In the genomic region with DNA sequence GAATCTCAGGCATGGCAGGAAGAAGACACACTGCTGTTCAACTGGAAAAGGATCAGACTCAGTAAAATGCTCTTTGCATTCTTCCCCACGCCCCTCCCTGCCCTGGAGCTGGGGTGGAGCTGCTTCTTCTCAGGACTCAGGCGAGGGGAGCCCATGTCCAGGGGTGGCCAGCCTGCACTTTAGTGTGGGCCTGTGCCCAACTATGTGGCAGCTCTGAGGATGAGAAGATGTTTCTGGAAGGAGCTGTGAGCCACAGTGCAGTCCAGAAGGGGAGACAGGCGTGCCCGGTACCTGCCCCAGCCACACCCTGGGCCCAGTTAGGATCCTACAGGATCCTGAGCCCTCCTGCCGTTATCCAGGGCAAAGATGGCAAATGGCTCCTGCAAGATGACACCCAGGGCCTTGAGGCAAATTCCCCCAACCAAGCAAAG, we compare ENCODE assay signal across 12 cellular contexts.
DNase-seq lines count a peak whose midpoint lies in the region; ATAC-seq, FAIRE-seq and TF ChIP-seq lines count a peak whose summit lies in the region.
"Had no signal": no experiment of that assay in that cellular context is flagged by ENCODE, and none has a peak within 500 bp of the region (broad histone marks: within the 10 kb centered on the region; RNA-seq: fewer than 3 reads in every experiment).

No MANE protein-coding gene starts in this region.

- no peak overlapping the region for H3K56ac ChIP-seq in mesendoderm (ENCODE audit: low read length)

- H3K4ac ChIP-seq in mesendoderm (ENCODE audit: low read depth, low read length), result no peak overlapping the region

- no peak overlapping the region for H3K23ac ChIP-seq in mesendoderm (ENCODE audit: low read length)

- intact Hi-C loops in mammary epithelial cell (cut with micrococcal nuclease), result no loop called here

- H3K27me3 ChIP-seq in mammary epithelial cell (ENCODE audit: insufficient read depth, low read length) (no peaks in the 10 kb centered on the region), mesendoderm (ENCODE audit: insufficient read depth, low read length, poor library complexity) (no peaks in the 10 kb centered on the region)

- no peak overlapping the region for H3K18ac ChIP-seq in mesendoderm (ENCODE audit: low read length)

- no peak overlapping the region for H2BK5ac ChIP-seq in mesendoderm (ENCODE audit: low read length)

- in situ Hi-C loops in mammary epithelial cell (cut with MboI; ENCODE audit: low sequenced_read_pairs in 2 of 2), result no loop called here

- ATAC-seq in A549 (peak in 1 of 2 experiments; percentile 48; a peak in 4 of 6 replicates), HG03521 (IDR thresholded peaks at IDR 0.05; ENCODE audit: unreplicated experiment) (no peak), HG03457 (IDR thresholded peaks at IDR 0.05; ENCODE audit: unreplicated experiment) (no peak), HG03460 (IDR thresholded peaks at IDR 0.05; ENCODE audit: unreplicated experiment) (no peak)

- peaks cover 43% of the 10 kb centered on the region for H3K79me1 ChIP-seq in mesendoderm (ENCODE audit: low read length)

- H3K9ac ChIP-seq in mammary epithelial cell (ENCODE audit: insufficient read depth, low read length) (no peak overlapping the region), mesendoderm (ENCODE audit: low read length) (no peak overlapping the region)

- H3K9me3 ChIP-seq in A549 (no peaks in the 10 kb centered on the region), mammary epithelial cell (replicated peaks; ENCODE audit: insufficient read depth, low read length) (no peaks in the 10 kb centered on the region)

- H4K8ac ChIP-seq in mesendoderm (ENCODE audit: low read depth, low read length), result no peak overlapping the region

- H3K4me1 ChIP-seq in A549 (peaks cover 33% of the 10 kb centered on the region), mammary epithelial cell (ENCODE audit: insufficient read depth, low read length) (peaks cover 40% of the 10 kb centered on the region), mesendoderm (ENCODE audit: control insufficient read depth, low read depth, low read length) (peaks cover 2% of the 10 kb centered on the region)

- H2AFZ ChIP-seq in mammary epithelial cell (ENCODE audit: low read depth, low read length), result no peak overlapping the region

- DNase-seq in A549 (ENCODE audit: low read depth in 1 of 2, low spot score in 1 of 2) (no peak), ELR (ENCODE audit: low read depth) (peak; percentile 25), mammary epithelial cell (peak; percentile 27), mesendoderm (peak; percentile 37), NCI-H2029 (lab: John Stamatoyannopoulos, UW) (no peak)
- DNase-seq: CD4-positive, CD25-positive, alpha-beta regulatory T cell; NCI-H2081 treated with DMSO at 0.1 percent for 48 hours; stimulated activated CD4-positive, alpha-beta T cell treated with anti-CD3 and anti-CD28 coated beads, Interleukin-4, amount 100 ng/mL, for 24 hours had no signal

- 45% methylated on average over 5 of the region's 5 CpGs for WGBS in A549 (ENCODE audit: missing lambda C conversion rate)
- WGBS in mammary epithelial cell (ENCODE audit: low coverage, missing lambda C conversion rate), result 50% methylated on average over 3 of the region's 5 CpGs
- WGBS in mesendoderm (ENCODE audit: extremely low coverage, insufficient coverage, low lambda C conversion rate), result no CpG with 5 or more reads among the region's 5 CpGs

- dilution Hi-C loops in mammary epithelial cell (cut with HindIII; ENCODE audit: low sequenced_read_pairs), result no loop called here

- H3K4me2 ChIP-seq in A549 (peak overlapping the region; percentile 54), mammary epithelial cell (ENCODE audit: insufficient read depth, low read depth, low read length) (peak overlapping the region; percentile 23), mesendoderm (ENCODE audit: low read length) (no peak overlapping the region)

- no peak overlapping the region for H2BK15ac ChIP-seq in mesendoderm (replicated peaks; ENCODE audit: low read depth)

- no TSS peak for BruUV-seq in mammary epithelial cell (replicated peaks; lab: Mats Ljungman, UMichigan)

- TF ChIP-seq POLR2A in A549 (IDR thresholded peaks at IDR 0.05; ENCODE audit: low read length), result no peak

- CTCF ChIA-PET in A549 (lab: Yijun Ruan, JAX) (interaction anchor here (1.1 to 1.7 kb wide), 2 partner anchors 10 to 35 kb away, joined by 3 read pairs; no protein-coding TSS in a partner anchor), mammary epithelial cell (lab: Charles Lee; ENCODE audit: low non-redundant PET) (interaction anchor here (0.7 kb wide), 1 partner anchor 9 kb away, joined by 3 read pairs; no protein-coding TSS in a partner anchor)

- H4K20me1 ChIP-seq in mammary epithelial cell (ENCODE audit: insufficient read depth, low read length), result peaks cover 5% of the 10 kb centered on the region

- H4K5ac ChIP-seq in mesendoderm (ENCODE audit: low read length), result no peak overlapping the region

- no peak for TF ChIP-seq EP300 in A549 (IDR thresholded peaks at IDR 0.05)

- H3K79me2 ChIP-seq in mammary epithelial cell (ENCODE audit: insufficient read depth, low read length) (peaks cover 100% of the 10 kb centered on the region), mesendoderm (ENCODE audit: control insufficient read depth, insufficient read depth, low read length) (peaks cover 96% of the 10 kb centered on the region)

- no peak overlapping the region for H2BK120ac ChIP-seq in mesendoderm (ENCODE audit: low read depth, low read length)

- H3K27ac ChIP-seq in A549 (peak overlapping the region; percentile 19 to 66; a peak in 4 of 6 replicates), mammary epithelial cell (ENCODE audit: insufficient read depth, low read depth, low read length) (no peak overlapping the region), mesendoderm (ENCODE audit: low read depth, low read length) (no peak overlapping the region)
- H3K27ac ChIP-seq: VCaP had no signal

- no peak for TF ChIP-seq RAD21 in A549 (conservative IDR thresholded peaks at IDR 0.05 in 1 of 2, IDR thresholded peaks at IDR 0.05 in 1 of 2)

- H3K4me3 ChIP-seq in A549 (no peak overlapping the region), mammary epithelial cell (replicated peaks in 1 of 3; ENCODE audit: insufficient read depth in 1 of 3, low read depth in 2 of 3, low read length in 3 of 3) (no peak overlapping the region), mesendoderm (ENCODE audit: low read length) (no peak overlapping the region)

- no peak for FAIRE-seq in A549 (lab: Jason Lieb, UNC)

- TF ChIP-seq CTCF in A549 (IDR thresholded peaks at IDR 0.05) (no peak), mammary epithelial cell (conservative IDR thresholded peaks at IDR 0.05 in 1 of 2, IDR thresholded peaks at IDR 0.05 in 1 of 2; ENCODE audit: extremely low read depth in 1 of 2, insufficient read depth in 1 of 2, low read depth in 1 of 2, low read length in 2 of 2) (no peak)

- H3K36me3 ChIP-seq in mammary epithelial cell (ENCODE audit: insufficient read depth, low read length), result no peaks in the 10 kb centered on the region
- H3K36me3 ChIP-seq in mesendoderm (ENCODE audit: control insufficient read depth, insufficient read depth, low read length), result no peaks in the 10 kb centered on the region

- H2AK5ac ChIP-seq in mesendoderm (ENCODE audit: low read length), result no peak overlapping the region

- POLR2A ChIA-PET in A549 (lab: Yijun Ruan, JAX), result no interaction called here

TF ChIP-seq in A549, 52 proteins besides CTCF, POLR2A, EP300 and RAD21:
- TF ChIP-seq, protein P1, sequence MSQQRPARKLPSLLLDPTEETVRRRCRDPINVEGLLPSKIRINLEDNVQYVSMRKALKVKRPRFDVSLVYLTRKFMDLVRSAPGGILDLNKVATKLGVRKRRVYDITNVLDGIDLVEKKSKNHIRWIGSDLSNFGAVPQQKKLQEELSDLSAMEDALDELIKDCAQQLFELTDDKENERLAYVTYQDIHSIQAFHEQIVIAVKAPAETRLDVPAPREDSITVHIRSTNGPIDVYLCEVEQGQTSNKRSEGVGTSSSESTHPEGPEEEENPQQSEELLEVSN (IDR thresholded peaks at IDR 0.05; ENCODE audit: borderline replicate concordance, low read depth), result no peak
- TF ChIP-seq NR3C1 (IDR thresholded peaks at IDR 0.05) (no peak), GATA3 (IDR thresholded peaks at IDR 0.05; ENCODE audit: borderline replicate concordance) (no peak), MYC (IDR thresholded peaks at IDR 0.05; ENCODE audit: borderline replicate concordance, low read length) (no peak), JUN (IDR thresholded peaks at IDR 0.05) (no peak), SREBF2 (IDR thresholded peaks at IDR 0.05) (no peak), KDM5A (IDR thresholded peaks at IDR 0.05) (no peak), JUNB (IDR thresholded peaks at IDR 0.05) (no peak), KDM1A (IDR thresholded peaks at IDR 0.05; ENCODE audit: low read depth) (no peak), HDAC2 (IDR thresholded peaks at IDR 0.05) (no peak), TFCP2L1 (CRISPR knock-in tag; IDR thresholded peaks at IDR 0.05) (no peak)
TF ChIP-seq in A549: peak in this region for 0.

Comparison
In these comparisons a context has a peak if more than half of its experiments do, and no peak if none do; other contexts are left out.
1. DNase-seq: peak in ELR (single experiment), mammary epithelial cell (single experiment) and mesendoderm (single experiment); none in A549 (0 of 2) and NCI-H2029 (single experiment).
2. H3K27ac ChIP-seq: peak in A549 (2 of 2); none in mammary epithelial cell (single experiment) and mesendoderm (single experiment).